Comparison of ENCODE assay signal across 8 cellular contexts in genomic region chr5:75566710-75567309, GRCh38. TPM values are rescaled to one million over a fixed set of nuclear protein-coding genes. Genes with fewer than 3 reads are reported as not detected.
DNase-seq lines count a peak whose midpoint lies in the region; ATAC-seq and TF ChIP-seq lines count a peak whose summit lies in the region.

No MANE protein-coding gene starts in this region.

- no peak overlapping the region for H3K9ac ChIP-seq in IMR-90 (ENCODE audit: low read depth, low read length)

- peak overlapping the region; percentile 83; the same call in 1 of the 2 replicates for H2AK5ac ChIP-seq in IMR-90 (ENCODE audit: low read depth, low read length)

- CTCF ChIA-PET in IMR-90 (lab: Yijun Ruan, JAX) = no interaction called here
- CTCF ChIA-PET in activated B cell treated with CpG ODN at 0.5 μM for 24 hours (lab: Charles Lee) = no interaction called here

- H4K91ac ChIP-seq in IMR-90 (ENCODE audit: insufficient read depth, low read depth, low read length) = peak overlapping the region; percentile 64

- H3K4me3 Mint-ChIP-seq in activated B cell treated with CpG ODN at 0.5 μM for 24 hours (peak overlapping the region; percentile 76), osteocyte (ENCODE audit: unreplicated experiment) (peak overlapping the region; percentile 14)

- peak overlapping the region; percentile 81 for H3K4me2 ChIP-seq in IMR-90 (ENCODE audit: low read depth, low read length)

- DNase-seq in GF-D8 (lab: John Stamatoyannopoulos, UW) (peak; percentile 62), IMR-90 (peak; percentile 96), activated B cell treated with CpG ODN at 0.5 μM for 24 hours (no peak), erythroblast (lab: John Stamatoyannopoulos, UW) (peak; percentile 81 to 84), osteocyte (ENCODE audit: extremely low spot score, unreplicated experiment) (no peak), occipital lobe (lab: John Stamatoyannopoulos, UW) (no peak), activated gamma-delta T cell treated with Interleukin-2 at 50 U/mL for 16 hours (no peak)

- peak overlapping the region; percentile 44 for H3K4ac ChIP-seq in IMR-90 (ENCODE audit: low read depth, low read length)

- TF ChIP-seq RAD21 in IMR-90 (IDR thresholded peaks at IDR 0.05; ENCODE audit: low read length) = no peak

- H4K8ac ChIP-seq in IMR-90 (ENCODE audit: low read depth in 2 of 2, low read length in 2 of 2) = peak overlapping the region in 1 of 2 experiments; percentile 41; a peak in 1 of 4 replicates

- in situ Hi-C loops in IMR-90 (cut with MboI; ENCODE audit: low sequenced_read_pairs) = no loop called here

- H2BK20ac ChIP-seq in IMR-90 (ENCODE audit: low read depth, low read length) = no peak overlapping the region

- TF ChIP-seq CTCF in IMR-90 (conservative IDR thresholded peaks at IDR 0.05; ENCODE audit: low read depth, low read length) = no peak
- no peak for TF ChIP-seq CTCF in activated B cell treated with CpG ODN at 0.5 μM for 24 hours (IDR thresholded peaks at IDR 0.05)
- TF ChIP-seq CTCF in osteocyte (IDR thresholded peaks at IDR 0.05) = no peak

- H2BK120ac ChIP-seq in IMR-90 (ENCODE audit: low read depth, low read length) = peak overlapping the region; percentile 61

- peak overlapping the region; percentile 70 for H3K27ac ChIP-seq in IMR-90 (ENCODE audit: insufficient read depth, low read length)

- dilution Hi-C loops in IMR-90 (cut with HindIII; ENCODE audit: low sequenced_read_pairs, unreplicated experiment) = no loop called here

- BruUV-seq in IMR-90 (replicated peaks; lab: Mats Ljungman, UMichigan) = no TSS peak

- H3K18ac ChIP-seq in IMR-90 (ENCODE audit: low read depth, low read length) = peak overlapping the region; percentile 17; the same call in 1 of the 2 replicates

- H4K5ac ChIP-seq in IMR-90 (ENCODE audit: low read depth, low read length) = no peak overlapping the region

- H3K9me1 ChIP-seq in IMR-90 (ENCODE audit: insufficient read depth, low read length) = peaks cover 4% of the 10 kb centered on the region

- POLR2A ChIA-PET in IMR-90 (lab: Charles Lee; ENCODE audit: unreplicated experiment) (no interaction called here), activated B cell treated with CpG ODN at 0.5 μM for 24 hours (lab: Charles Lee) (interaction anchor here (0.9 to 2.0 kb wide), 6 partner anchors 9 to 151 kb away, joined by 3 to 7 read pairs (median 4); partner anchors contain the start of genes CERT1, POC5 and POLK)

- H4K20me1 ChIP-seq in IMR-90 (ENCODE audit: insufficient read depth, low read length) = peaks cover 6% of the 10 kb centered on the region

- WGBS in IMR-90 (ENCODE audit: extremely low coverage in 2 of 2, insufficient read length in 1 of 2), 2 experiments = 79% methylated on average over 6 of the region's 6 CpGs; no CpG with 5 or more reads in 1 of the 2 experiments

- ATAC-seq in GM21619 (IDR thresholded peaks at IDR 0.05; ENCODE audit: unreplicated experiment) (peak; percentile 87), IMR-90 (ENCODE audit: low read depth) (peak; percentile 94), activated B cell treated with CpG ODN at 0.5 μM for 24 hours (ENCODE audit: low read depth) (peak; percentile 83)

- H3K27me3 ChIP-seq in IMR-90 (ENCODE audit: control insufficient read depth, insufficient read depth, low read length) = no peaks in the 10 kb centered on the region

- H3K36me3 Mint-ChIP-seq in activated B cell treated with CpG ODN at 0.5 μM for 24 hours (ENCODE audit: low read depth) = peaks cover 43% of the 10 kb centered on the region
- peaks cover 34% of the 10 kb centered on the region for H3K36me3 Mint-ChIP-seq in osteocyte (ENCODE audit: unreplicated experiment)

- H3K4me1 Mint-ChIP-seq in activated B cell treated with CpG ODN at 0.5 μM for 24 hours (peaks cover 46% of the 10 kb centered on the region), osteocyte (ENCODE audit: unreplicated experiment) (peaks cover 39% of the 10 kb centered on the region)

- H3K56ac ChIP-seq in IMR-90 (ENCODE audit: extremely low read depth, insufficient read depth, low read length) = no peak overlapping the region

- peak overlapping the region; percentile 11 for H2AK9ac ChIP-seq in IMR-90 (replicated peaks; ENCODE audit: low read depth, low read length, poor library complexity)

- H3K27me3 Mint-ChIP-seq in activated B cell treated with CpG ODN at 0.5 μM for 24 hours (no peaks in the 10 kb centered on the region), osteocyte (ENCODE audit: unreplicated experiment) (no peaks in the 10 kb centered on the region)

- TF ChIP-seq POLR2A in IMR-90 (IDR thresholded peaks at IDR 0.05; ENCODE audit: low read depth, low read length) = no peak
- no peak for TF ChIP-seq POLR2A in erythroblast (IDR thresholded peaks at IDR 0.05; ENCODE audit: low read length)

- intact Hi-C loops in IMR-90 (cut with micrococcal nuclease) (loop anchor here (2.0 kb wide), 1 partner anchor 56 kb away; the partner anchor contains the start of genes CERT1 and POLK), activated B cell treated with CpG ODN at 0.5 μM for 24 hours (cut with micrococcal nuclease) (loop anchor here (1.0 to 2.0 kb wide), 5 partner anchors 8 to 150 kb away; partner anchors contain the start of genes CERT1, POC5 and POLK)

- H2BK15ac ChIP-seq in IMR-90 (ENCODE audit: low read depth, low read length) = no peak overlapping the region; the same call in 2 of the 3 replicates

- no peak overlapping the region for H3K4me3 ChIP-seq in IMR-90 (ENCODE audit: insufficient read depth, low read depth, low read length)

- peaks cover 11% of the 10 kb centered on the region for H3K9me3 Mint-ChIP-seq in activated B cell treated with CpG ODN at 0.5 μM for 24 hours
- H3K9me3 Mint-ChIP-seq in osteocyte (ENCODE audit: unreplicated experiment) = peaks cover 30% of the 10 kb centered on the region

- H3K9me3 ChIP-seq in IMR-90 (ENCODE audit: control insufficient read depth, insufficient read depth, low read length) = peaks cover 2% of the 10 kb centered on the region; the same call in 1 of the 2 replicates

- H3K79me1 ChIP-seq in IMR-90 (ENCODE audit: low read depth in 1 of 2, low read length in 2 of 2) = peaks cover 6 to 39% of the 10 kb centered on the region in 2 experiments; a peak in 3 of 4 replicates

- H3K23ac ChIP-seq in IMR-90 (ENCODE audit: low read depth, low read length) = 0 out of 2 replicates have a peak overlapping the region, but pooled peaks have one; percentile 4

- H3K4me1 ChIP-seq in IMR-90 (ENCODE audit: control insufficient read depth, insufficient read depth, low read length) = peaks cover 9% of the 10 kb centered on the region

- H3K14ac ChIP-seq in IMR-90 (replicated peaks; ENCODE audit: low read depth, low read length) = peak overlapping the region; percentile 64; the same call in 1 of the 2 replicates

- H2BK5ac ChIP-seq in IMR-90 (ENCODE audit: low read depth, low read length, poor library complexity, severe bottlenecking) = peak overlapping the region; percentile 73

- no peak overlapping the region for H2AFZ ChIP-seq in IMR-90 (replicated peaks; ENCODE audit: low read length, poor library complexity)

- H3K36me3 ChIP-seq in IMR-90 (ENCODE audit: control insufficient read depth, insufficient read depth, low read length) = peaks cover 2% of the 10 kb centered on the region; the same call in 1 of the 2 replicates

- peak overlapping the region; percentile 88 for H3K27ac Mint-ChIP-seq in activated B cell treated with CpG ODN at 0.5 μM for 24 hours
- H3K27ac Mint-ChIP-seq in osteocyte (ENCODE audit: unreplicated experiment) = peak overlapping the region; percentile 93

TF ChIP-seq in IMR-90, 13 proteins besides CTCF, POLR2A, EP300 and RAD21 (continues in another document):
- TF ChIP-seq, protein P1, sequence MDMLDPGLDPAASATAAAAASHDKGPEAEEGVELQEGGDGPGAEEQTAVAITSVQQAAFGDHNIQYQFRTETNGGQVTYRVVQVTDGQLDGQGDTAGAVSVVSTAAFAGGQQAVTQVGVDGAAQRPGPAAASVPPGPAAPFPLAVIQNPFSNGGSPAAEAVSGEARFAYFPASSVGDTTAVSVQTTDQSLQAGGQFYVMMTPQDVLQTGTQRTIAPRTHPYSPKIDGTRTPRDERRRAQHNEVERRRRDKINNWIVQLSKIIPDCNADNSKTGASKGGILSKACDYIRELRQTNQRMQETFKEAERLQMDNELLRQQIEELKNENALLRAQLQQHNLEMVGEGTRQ (IDR thresholded peaks at IDR 0.05; ENCODE audit: low read depth, low read length) = no peak
- TF ChIP-seq BHLHE40 (IDR thresholded peaks at IDR 0.05; ENCODE audit: low read depth, low read length) (peak; percentile 68; the same call in 1 of the 2 replicates), RCOR1 (IDR thresholded peaks at IDR 0.05; ENCODE audit: insufficient replicate concordance, low read length) (no peak), MXI1 (IDR thresholded peaks at IDR 0.05; ENCODE audit: borderline replicate concordance, low read depth, low read length) (no peak), SMC3 (IDR thresholded peaks at IDR 0.05; ENCODE audit: low read depth, low read length) (no peak), MAFK (IDR thresholded peaks at IDR 0.05; ENCODE audit: low read depth, low read length) (no peak), MAZ (IDR thresholded peaks at IDR 0.05; ENCODE audit: borderline replicate concordance, low read depth, low read length) (no peak), CHD1 (IDR thresholded peaks at IDR 0.05; ENCODE audit: low read depth, low read length) (no peak), RFX5 (IDR thresholded peaks at IDR 0.05; ENCODE audit: low read depth, low read length) (no peak)

RNA-seq across cellular contexts. Expression of gene ANKDD1B, which starts 44.4 kb away (rescaled TPM):
- total RNA-seq in IMR-90 (2012; rRNA removed) (0.28 TPM in 1 of 2 replicates, not detected in the other), activated B cell treated with CpG ODN at 0.5 μM for 24 hours (0.37 and 1.0 TPM in 2 replicates), osteocyte (0.63 and 0.67 TPM in 2 replicates), occipital lobe (1.7 TPM)
- polyA plus RNA-seq in IMR-90 (2012; rRNA removed) = 0.16 and 0.24 TPM in 2 replicates
- 0.01 TPM in 1 of 2 replicates, not detected in the other for polyA plus RNA-seq in IMR-90 (2012; cell fraction: cytosol; rRNA removed)
- 0.36 and 1.3 TPM in 2 replicates for polyA plus RNA-seq in IMR-90 (2012; cell fraction: nucleus; rRNA removed; ENCODE audit: low replicate concordance)

RNA-seq across cellular contexts. Expression of gene POLK, which starts 55.1 kb away (rescaled TPM):
- total RNA-seq in IMR-90 (2012; rRNA removed) (24.4 and 34.2 TPM in 2 replicates), activated B cell treated with CpG ODN at 0.5 μM for 24 hours (29.0 and 34.0 TPM in 2 replicates), osteocyte (28.9 and 32.7 TPM in 2 replicates), occipital lobe (56.5 TPM)
- polyA plus RNA-seq in IMR-90 (2012; rRNA removed) = 9.6 and 10.4 TPM in 2 replicates
- 0.56 and 1.00 TPM in 2 replicates for polyA plus RNA-seq in IMR-90 (2012; cell fraction: cytosol; rRNA removed)
- 2.3 and 23.9 TPM in 2 replicates for polyA plus RNA-seq in IMR-90 (2012; cell fraction: nucleus; rRNA removed; ENCODE audit: low replicate concordance)

RNA-seq across cellular contexts. Expression of gene CERT1, which starts 55.4 kb away (rescaled TPM):
- total RNA-seq in IMR-90 (2012; rRNA removed) (7.2 and 10.3 TPM in 2 replicates), activated B cell treated with CpG ODN at 0.5 μM for 24 hours (39.1 and 49.5 TPM in 2 replicates), osteocyte (33.1 and 36.5 TPM in 2 replicates), occipital lobe (49.6 TPM)
- polyA plus RNA-seq in IMR-90 (2012; rRNA removed) = 6.0 and 7.2 TPM in 2 replicates
- 2.3 and 2.7 TPM in 2 replicates for polyA plus RNA-seq in IMR-90 (2012; cell fraction: cytosol; rRNA removed)
- polyA plus RNA-seq in IMR-90 (2012; cell fraction: nucleus; rRNA removed; ENCODE audit: low replicate concordance) = 2.8 and 5.9 TPM in 2 replicates

Comparison
In these comparisons a context has a peak if more than half of its experiments do, and no peak if none do; other contexts are left out.
1. DNase-seq: peak in GF-D8 (single experiment), IMR-90 (single experiment) and erythroblast (2 of 2); none in activated B cell treated with CpG ODN at 0.5 μM for 24 hours (single experiment), osteocyte (single experiment), occipital lobe (single experiment) and activated gamma-delta T cell treated with Interleukin-2 at 50 U/mL for 16 hours (single experiment).
2. Peak in every context shown above with its lines, with median percentiles within 50 percentile points of each other: ATAC-seq.